In genomic region chr22:29817724-29818123, GRCh38 we compare ENCODE assay signal across 14 cellular contexts.
"Had no signal": no experiment of that assay in that cellular context is flagged by ENCODE, and none has a peak within 500 bp of the region (broad histone marks: within the 10 kb centered on the region; RNA-seq: fewer than 3 reads in every experiment).

No MANE protein-coding gene starts in this region.

- H3K4me3 Mint-ChIP-seq: activated naive CD8-positive, alpha-beta T cell treated with anti-CD3 and anti-CD28 coated beads, Interleukin-2, amount 50 U/mL, for 24 hours; memory B cell; nephron; T-helper 1 cell treated with Interleukin-12 subunit alpha and Interleukin-12 subunit beta and Interleukin-4 antibody, amounts not matched to agents 30 μg/mL and 1 μg/mL, for 36 hours; WTC11 had no signal

- H3K4me1 Mint-ChIP-seq: memory B cell, nephron had no signal

- DNase-seq: activated naive CD8-positive, alpha-beta T cell treated with anti-CD3 and anti-CD28 coated beads, Interleukin-2, amount 50 U/mL, for 24 hours; cortex of kidney; effector memory CD4-positive, alpha-beta T cell; heart left ventricle; left lung; stimulated activated CD4-positive, alpha-beta T cell treated with anti-CD3 and anti-CD28 coated beads, Interleukin-12 subunit alpha, Interleukin-12 subunit beta, amount 100 ng/mL, for 4 hours; stimulated activated naive CD8-positive, alpha-beta T cell treated with anti-CD3 and anti-CD28 coated beads, Interleukin-15, Interleukin-2, amounts not matched to agents 100 U/mL and 50 U/mL, for 24 hours; testis had no signal

- H3K9me3 Mint-ChIP-seq: activated naive CD8-positive, alpha-beta T cell treated with anti-CD3 and anti-CD28 coated beads, Interleukin-2, amount 50 U/mL, for 24 hours; memory B cell; nephron; T-helper 1 cell treated with Interleukin-12 subunit alpha and Interleukin-12 subunit beta and Interleukin-4 antibody, amounts not matched to agents 30 μg/mL and 1 μg/mL, for 36 hours; WTC11 had no signal

- ATAC-seq: activated naive CD8-positive, alpha-beta T cell treated with anti-CD3 and anti-CD28 coated beads, Interleukin-2, amount 50 U/mL, for 24 hours; foreskin keratinocyte; heart left ventricle; left lung; sciatic nerve; stimulated activated naive CD8-positive, alpha-beta T cell treated with anti-CD3 and anti-CD28 coated beads, Interleukin-15, Interleukin-2, amounts not matched to agents 100 U/mL and 50 U/mL, for 24 hours; WTC11 had no signal

- H3K27ac Mint-ChIP-seq: activated naive CD8-positive, alpha-beta T cell treated with anti-CD3 and anti-CD28 coated beads, Interleukin-2, amount 50 U/mL, for 24 hours; nephron; T-helper 1 cell treated with Interleukin-12 subunit alpha and Interleukin-12 subunit beta and Interleukin-4 antibody, amounts not matched to agents 30 μg/mL and 1 μg/mL, for 36 hours; WTC11 had no signal

- H3K27me3 Mint-ChIP-seq: activated naive CD8-positive, alpha-beta T cell treated with anti-CD3 and anti-CD28 coated beads, Interleukin-2, amount 50 U/mL, for 24 hours; memory B cell had no signal
